ENCODE assay signal across 1 cellular context in the genomic region with DNA sequence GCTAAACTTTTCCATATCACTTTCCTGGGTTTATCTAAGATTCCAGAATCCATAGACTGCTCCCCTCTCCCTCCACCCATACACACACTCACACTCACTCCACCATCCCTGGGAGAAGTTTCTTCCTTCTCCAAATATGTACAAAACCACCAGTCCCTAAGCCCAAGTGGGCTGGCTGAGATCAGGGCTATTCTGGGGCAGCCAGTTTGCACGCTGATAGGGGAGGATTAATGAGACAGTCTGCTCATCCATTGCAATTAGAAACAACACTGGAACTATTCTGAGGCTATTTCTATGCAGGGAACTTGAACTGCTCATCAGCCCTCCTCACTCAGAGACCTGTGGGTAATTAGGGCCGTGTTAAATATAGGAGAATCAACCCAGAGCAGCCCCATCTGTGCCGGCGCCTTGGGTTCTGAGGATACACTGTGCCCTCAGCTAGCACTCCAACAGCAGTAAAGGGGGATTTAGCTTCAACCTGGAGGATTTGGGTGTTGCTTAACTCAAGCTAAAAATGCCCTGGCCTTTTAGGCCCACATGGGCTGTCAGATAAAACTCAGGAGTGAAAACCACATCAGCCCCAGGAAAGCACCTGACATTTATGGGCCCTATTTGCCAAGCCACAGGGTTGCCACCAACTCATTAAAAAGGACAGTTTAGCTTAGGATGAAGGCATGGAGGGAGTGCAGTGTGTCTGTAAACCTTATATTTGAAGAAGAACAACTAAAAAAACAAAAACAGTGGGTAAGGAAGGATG.
TF ChIP-seq lines count a peak whose summit lies in the region.

No MANE protein-coding gene starts in this region.

TF ChIP-seq in IMR-90, 13 proteins besides CTCF, POLR2A, EP300 and RAD21:
- no peak for TF ChIP-seq CHD1 (IDR thresholded peaks at IDR 0.05; ENCODE audit: low read depth, low read length)
- no peak for TF ChIP-seq MXI1 (IDR thresholded peaks at IDR 0.05; ENCODE audit: borderline replicate concordance, low read depth, low read length)
- TF ChIP-seq MAZ (IDR thresholded peaks at IDR 0.05; ENCODE audit: borderline replicate concordance, low read depth, low read length), result no peak
